1 cellular context compared by ENCODE assay signal in the genomic region with DNA sequence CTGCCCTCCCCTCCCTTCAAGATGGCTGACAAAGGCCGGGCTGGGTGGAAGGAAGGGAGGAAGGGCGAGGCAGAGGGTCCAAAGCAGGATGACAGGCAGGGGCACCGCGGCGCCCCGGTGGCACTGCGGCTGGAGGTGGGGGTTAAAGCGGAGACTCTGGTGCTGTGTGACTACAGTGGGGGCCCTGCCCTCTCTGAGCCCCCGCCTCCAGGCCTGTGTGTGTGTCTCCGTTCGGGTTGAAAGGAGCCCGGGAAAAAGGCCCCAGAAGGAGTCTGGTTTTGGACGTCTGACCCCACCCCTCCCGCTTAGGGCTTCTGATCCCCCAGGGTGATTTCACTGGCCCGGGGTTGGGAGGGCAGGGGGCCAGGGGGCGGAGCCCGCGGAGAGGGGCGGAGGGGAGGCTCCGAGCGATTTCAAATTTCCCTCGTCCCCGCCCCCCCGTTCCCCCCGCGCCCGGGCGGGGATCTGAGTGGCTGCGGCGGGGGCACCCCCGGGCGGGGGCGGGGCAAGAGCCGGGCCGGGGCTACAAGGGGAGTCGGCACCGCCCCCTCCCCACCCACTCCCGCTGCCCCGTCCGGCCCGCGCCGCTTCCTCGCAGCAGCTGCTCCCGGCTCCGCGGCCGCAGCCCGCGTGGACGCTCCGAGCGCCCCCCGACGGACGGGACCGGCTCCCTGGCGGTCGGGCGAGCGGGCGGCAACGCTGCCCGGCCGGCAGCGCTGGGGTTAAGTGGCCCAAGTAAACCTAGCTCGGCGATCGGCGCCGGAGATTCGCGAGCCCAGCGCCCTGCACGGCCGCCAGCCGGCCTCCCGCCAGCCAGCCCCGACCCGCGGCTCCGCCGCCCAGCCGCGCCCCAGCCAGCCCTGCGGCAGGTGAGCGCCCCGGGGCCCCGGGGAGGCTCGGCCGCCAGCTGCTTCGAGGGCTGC.
TF ChIP-seq lines count a peak whose summit lies in the region.

A gene (plus strand): TSS at position 555 of the 923 bp plus-strand sequence. CDS start 17,939 bp downstream, outside the sequence.

TF ChIP-seq in K562, 482 proteins besides CTCF, POLR2A, EP300 and RAD21 (continued from another document and continues in another):
- TF ChIP-seq, protein P1, sequence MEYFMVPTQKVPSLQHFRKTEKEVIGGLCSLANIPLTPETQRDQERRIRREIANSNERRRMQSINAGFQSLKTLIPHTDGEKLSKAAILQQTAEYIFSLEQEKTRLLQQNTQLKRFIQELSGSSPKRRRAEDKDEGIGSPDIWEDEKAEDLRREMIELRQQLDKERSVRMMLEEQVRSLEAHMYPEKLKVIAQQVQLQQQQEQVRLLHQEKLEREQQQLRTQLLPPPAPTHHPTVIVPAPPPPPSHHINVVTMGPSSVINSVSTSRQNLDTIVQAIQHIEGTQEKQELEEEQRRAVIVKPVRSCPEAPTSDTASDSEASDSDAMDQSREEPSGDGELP (CRISPR knock-in tag; IDR thresholded peaks at IDR 0.05; ENCODE audit: borderline replicate concordance), result peak; percentile 45
- TF ChIP-seq CHCHD3 (CRISPR knock-in tag; IDR thresholded peaks at IDR 0.05) (no peak), ESRRA (IDR thresholded peaks at IDR 0.05; ENCODE audit: borderline replicate concordance, low read depth) (peak; percentile 43; the same call in 1 of the 2 replicates), ATF1 (CRISPR knock-in tag; IDR thresholded peaks at IDR 0.05) (no peak), ATF1 (tag; IDR thresholded peaks at IDR 0.05) (peak; percentile 28; the same call in 1 of the 2 replicates), MEF2D (tag; conservative IDR thresholded peaks at IDR 0.05; ENCODE audit: low read depth) (0 out of 2 replicates have a peak, but pooled peaks have one; percentile 52), SP1 (CRISPR knock-in tag; IDR thresholded peaks at IDR 0.05) (peak; percentile 47; the same call in 1 of the 2 replicates), TARDBP (IDR thresholded peaks at IDR 0.05) (peak; percentile 76; the same call in 1 of the 2 replicates), SAFB (IDR thresholded peaks at IDR 0.05; ENCODE audit: borderline replicate concordance, low read depth, low read length) (peak; percentile 79), ZNF830 (CRISPR knock-in tag; IDR thresholded peaks at IDR 0.05) (no peak), ZFX (CRISPR knock-in tag; IDR thresholded peaks at IDR 0.05) (peak; percentile 82), EP400 (IDR thresholded peaks at IDR 0.05) (peak; percentile 31; the same call in 1 of the 2 replicates), FUS (optimal IDR thresholded peaks at IDR 0.05; ENCODE audit: low read depth, low read length) (peak; percentile 84), SMARCB1 (IDR thresholded peaks at IDR 0.05; ENCODE audit: insufficient read length, low read depth) (no peak), ZNF24 (IDR thresholded peaks at IDR 0.05) (peak; percentile 72), TAF7 (tag; IDR thresholded peaks at IDR 0.05) (no peak; the same call in 1 of the 2 replicates), FOXP1 (CRISPR knock-in tag; IDR thresholded peaks at IDR 0.05) (0 out of 2 replicates have a peak, but pooled peaks have one; percentile 28), CC2D1A (IDR thresholded peaks at IDR 0.05) (peak; percentile 48; the same call in 1 of the 2 replicates), HDAC1 (IDR thresholded peaks at IDR 0.05) (peak in 1 of 2 experiments; percentile 53; a peak in 1 of 4 replicates), ZSCAN29 (IDR thresholded peaks at IDR 0.05) (peak; percentile 92; the same call in 1 of the 2 replicates), SMC3 (conservative IDR thresholded peaks at IDR 0.05; ENCODE audit: insufficient read depth, low read depth, low read length) (no peak), SUPT5H (IDR thresholded peaks at IDR 0.05) (peak; percentile 73), TEAD1 (CRISPR knock-in tag; IDR thresholded peaks at IDR 0.05) (peak in 1 of 2 experiments; percentile 49; a peak in 1 of 4 replicates), ZNF121 (CRISPR knock-in tag; conservative IDR thresholded peaks at IDR 0.05) (no peak), TAF9B (IDR thresholded peaks at IDR 0.05; ENCODE audit: partially characterized antibody) (peak; percentile 51), DMBX1 (CRISPR knock-in tag; IDR thresholded peaks at IDR 0.05; ENCODE audit: borderline replicate concordance) (peak; percentile 42; the same call in 1 of the 2 replicates), HNRNPK (IDR thresholded peaks at IDR 0.05; ENCODE audit: low read depth, low read length, poor library complexity, severe bottlenecking) (no peak), CHD1 (IDR thresholded peaks at IDR 0.05; ENCODE audit: low read length) (peak; percentile 1), THRAP3 (IDR thresholded peaks at IDR 0.05; ENCODE audit: borderline replicate concordance) (no peak), YBX1 (IDR thresholded peaks at IDR 0.05) (no peak), E2F3 (CRISPR knock-in tag; IDR thresholded peaks at IDR 0.05) (0 out of 2 replicates have a peak, but pooled peaks have one; percentile 30), GTF2A2 (tag; IDR thresholded peaks at IDR 0.05) (no peak), CHD2 (IDR thresholded peaks at IDR 0.05; ENCODE audit: low read depth, low read length) (no peak), TCF3 (CRISPR knock-in tag; IDR thresholded peaks at IDR 0.05) (0 out of 2 replicates have a peak, but pooled peaks have one; percentile 18), ZBTB17 (CRISPR knock-in tag; IDR thresholded peaks at IDR 0.05) (no peak), SMARCE1 (IDR thresholded peaks at IDR 0.05) (0 out of 2 replicates have a peak, but pooled peaks have one; percentile 29), ZBTB1 (CRISPR knock-in tag; IDR thresholded peaks at IDR 0.05; ENCODE audit: borderline replicate concordance, low read depth) (peak; percentile 37; the same call in 1 of the 2 replicates), SOX6 (IDR thresholded peaks at IDR 0.05) (peak; percentile 66), TBP (optimal IDR thresholded peaks at IDR 0.05; ENCODE audit: low read depth, low read length) (peak; percentile 91)
- TF ChIP-seq, protein P2, sequence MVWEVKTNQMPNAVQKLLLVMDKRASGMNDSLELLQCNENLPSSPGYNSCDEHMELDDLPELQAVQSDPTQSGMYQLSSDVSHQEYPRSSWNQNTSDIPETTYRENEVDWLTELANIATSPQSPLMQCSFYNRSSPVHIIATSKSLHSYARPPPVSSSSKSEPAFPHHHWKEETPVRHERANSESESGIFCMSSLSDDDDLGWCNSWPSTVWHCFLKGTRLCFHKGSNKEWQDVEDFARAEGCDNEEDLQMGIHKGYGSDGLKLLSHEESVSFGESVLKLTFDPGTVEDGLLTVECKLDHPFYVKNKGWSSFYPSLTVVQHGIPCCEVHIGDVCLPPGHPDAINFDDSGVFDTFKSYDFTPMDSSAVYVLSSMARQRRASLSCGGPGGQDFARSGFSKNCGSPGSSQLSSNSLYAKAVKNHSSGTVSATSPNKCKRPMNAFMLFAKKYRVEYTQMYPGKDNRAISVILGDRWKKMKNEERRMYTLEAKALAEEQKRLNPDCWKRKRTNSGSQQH (CRISPR knock-in tag; IDR thresholded peaks at IDR 0.05), result 0 out of 2 replicates have a peak, but pooled peaks have one; percentile 23
- TF ChIP-seq, protein P3, sequence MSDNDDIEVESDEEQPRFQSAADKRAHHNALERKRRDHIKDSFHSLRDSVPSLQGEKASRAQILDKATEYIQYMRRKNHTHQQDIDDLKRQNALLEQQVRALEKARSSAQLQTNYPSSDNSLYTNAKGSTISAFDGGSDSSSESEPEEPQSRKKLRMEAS (CRISPR knock-in tag; IDR thresholded peaks at IDR 0.05), result peak; percentile 65
- TF ChIP-seq, protein P4, sequence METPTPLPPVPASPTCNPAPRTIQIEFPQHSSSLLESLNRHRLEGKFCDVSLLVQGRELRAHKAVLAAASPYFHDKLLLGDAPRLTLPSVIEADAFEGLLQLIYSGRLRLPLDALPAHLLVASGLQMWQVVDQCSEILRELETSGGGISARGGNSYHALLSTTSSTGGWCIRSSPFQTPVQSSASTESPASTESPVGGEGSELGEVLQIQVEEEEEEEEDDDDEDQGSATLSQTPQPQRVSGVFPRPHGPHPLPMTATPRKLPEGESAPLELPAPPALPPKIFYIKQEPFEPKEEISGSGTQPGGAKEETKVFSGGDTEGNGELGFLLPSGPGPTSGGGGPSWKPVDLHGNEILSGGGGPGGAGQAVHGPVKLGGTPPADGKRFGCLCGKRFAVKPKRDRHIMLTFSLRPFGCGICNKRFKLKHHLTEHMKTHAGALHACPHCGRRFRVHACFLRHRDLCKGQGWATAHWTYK (CRISPR knock-in tag; IDR thresholded peaks at IDR 0.05), result no peak; the same call in 1 of the 2 replicates
- TF ChIP-seq, protein P5, sequence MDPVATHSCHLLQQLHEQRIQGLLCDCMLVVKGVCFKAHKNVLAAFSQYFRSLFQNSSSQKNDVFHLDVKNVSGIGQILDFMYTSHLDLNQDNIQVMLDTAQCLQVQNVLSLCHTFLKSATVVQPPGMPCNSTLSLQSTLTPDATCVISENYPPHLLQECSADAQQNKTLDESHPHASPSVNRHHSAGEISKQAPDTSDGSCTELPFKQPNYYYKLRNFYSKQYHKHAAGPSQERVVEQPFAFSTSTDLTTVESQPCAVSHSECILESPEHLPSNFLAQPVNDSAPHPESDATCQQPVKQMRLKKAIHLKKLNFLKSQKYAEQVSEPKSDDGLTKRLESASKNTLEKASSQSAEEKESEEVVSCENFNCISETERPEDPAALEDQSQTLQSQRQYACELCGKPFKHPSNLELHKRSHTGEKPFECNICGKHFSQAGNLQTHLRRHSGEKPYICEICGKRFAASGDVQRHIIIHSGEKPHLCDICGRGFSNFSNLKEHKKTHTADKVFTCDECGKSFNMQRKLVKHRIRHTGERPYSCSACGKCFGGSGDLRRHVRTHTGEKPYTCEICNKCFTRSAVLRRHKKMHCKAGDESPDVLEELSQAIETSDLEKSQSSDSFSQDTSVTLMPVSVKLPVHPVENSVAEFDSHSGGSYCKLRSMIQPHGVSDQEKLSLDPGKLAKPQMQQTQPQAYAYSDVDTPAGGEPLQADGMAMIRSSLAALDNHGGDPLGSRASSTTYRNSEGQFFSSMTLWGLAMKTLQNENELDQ (CRISPR knock-in tag; IDR thresholded peaks at IDR 0.05; ENCODE audit: borderline replicate concordance), result no peak
- TF ChIP-seq, protein P6, sequence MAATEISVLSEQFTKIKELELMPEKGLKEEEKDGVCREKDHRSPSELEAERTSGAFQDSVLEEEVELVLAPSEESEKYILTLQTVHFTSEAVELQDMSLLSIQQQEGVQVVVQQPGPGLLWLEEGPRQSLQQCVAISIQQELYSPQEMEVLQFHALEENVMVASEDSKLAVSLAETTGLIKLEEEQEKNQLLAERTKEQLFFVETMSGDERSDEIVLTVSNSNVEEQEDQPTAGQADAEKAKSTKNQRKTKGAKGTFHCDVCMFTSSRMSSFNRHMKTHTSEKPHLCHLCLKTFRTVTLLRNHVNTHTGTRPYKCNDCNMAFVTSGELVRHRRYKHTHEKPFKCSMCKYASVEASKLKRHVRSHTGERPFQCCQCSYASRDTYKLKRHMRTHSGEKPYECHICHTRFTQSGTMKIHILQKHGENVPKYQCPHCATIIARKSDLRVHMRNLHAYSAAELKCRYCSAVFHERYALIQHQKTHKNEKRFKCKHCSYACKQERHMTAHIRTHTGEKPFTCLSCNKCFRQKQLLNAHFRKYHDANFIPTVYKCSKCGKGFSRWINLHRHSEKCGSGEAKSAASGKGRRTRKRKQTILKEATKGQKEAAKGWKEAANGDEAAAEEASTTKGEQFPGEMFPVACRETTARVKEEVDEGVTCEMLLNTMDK (IDR thresholded peaks at IDR 0.05; ENCODE audit: borderline replicate concordance, insufficient read depth, low read depth, low read length, poor library complexity, severe bottlenecking), result peak; percentile 94
- TF ChIP-seq, protein P7, sequence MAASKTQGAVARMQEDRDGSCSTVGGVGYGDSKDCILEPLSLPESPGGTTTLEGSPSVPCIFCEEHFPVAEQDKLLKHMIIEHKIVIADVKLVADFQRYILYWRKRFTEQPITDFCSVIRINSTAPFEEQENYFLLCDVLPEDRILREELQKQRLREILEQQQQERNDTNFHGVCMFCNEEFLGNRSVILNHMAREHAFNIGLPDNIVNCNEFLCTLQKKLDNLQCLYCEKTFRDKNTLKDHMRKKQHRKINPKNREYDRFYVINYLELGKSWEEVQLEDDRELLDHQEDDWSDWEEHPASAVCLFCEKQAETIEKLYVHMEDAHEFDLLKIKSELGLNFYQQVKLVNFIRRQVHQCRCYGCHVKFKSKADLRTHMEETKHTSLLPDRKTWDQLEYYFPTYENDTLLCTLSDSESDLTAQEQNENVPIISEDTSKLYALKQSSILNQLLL (CRISPR knock-in tag; IDR thresholded peaks at IDR 0.05; ENCODE audit: borderline replicate concordance), result no peak
- TF ChIP-seq, protein P8, sequence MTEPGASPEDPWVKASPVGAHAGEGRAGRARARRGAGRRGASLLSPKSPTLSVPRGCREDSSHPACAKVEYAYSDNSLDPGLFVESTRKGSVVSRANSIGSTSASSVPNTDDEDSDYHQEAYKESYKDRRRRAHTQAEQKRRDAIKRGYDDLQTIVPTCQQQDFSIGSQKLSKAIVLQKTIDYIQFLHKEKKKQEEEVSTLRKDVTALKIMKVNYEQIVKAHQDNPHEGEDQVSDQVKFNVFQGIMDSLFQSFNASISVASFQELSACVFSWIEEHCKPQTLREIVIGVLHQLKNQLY (CRISPR knock-in tag; conservative IDR thresholded peaks at IDR 0.05), result no peak
- TF ChIP-seq, protein P9, sequence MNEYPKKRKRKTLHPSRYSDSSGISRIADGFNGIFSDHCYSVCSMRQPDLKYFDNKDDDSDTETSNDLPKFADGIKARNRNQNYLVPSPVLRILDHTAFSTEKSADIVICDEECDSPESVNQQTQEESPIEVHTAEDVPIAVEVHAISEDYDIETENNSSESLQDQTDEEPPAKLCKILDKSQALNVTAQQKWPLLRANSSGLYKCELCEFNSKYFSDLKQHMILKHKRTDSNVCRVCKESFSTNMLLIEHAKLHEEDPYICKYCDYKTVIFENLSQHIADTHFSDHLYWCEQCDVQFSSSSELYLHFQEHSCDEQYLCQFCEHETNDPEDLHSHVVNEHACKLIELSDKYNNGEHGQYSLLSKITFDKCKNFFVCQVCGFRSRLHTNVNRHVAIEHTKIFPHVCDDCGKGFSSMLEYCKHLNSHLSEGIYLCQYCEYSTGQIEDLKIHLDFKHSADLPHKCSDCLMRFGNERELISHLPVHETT (CRISPR knock-in tag; conservative IDR thresholded peaks at IDR 0.05 in 1 of 2, IDR thresholded peaks at IDR 0.05 in 1 of 2), result peak in 1 of 2 experiments; percentile 93; a peak in 2 of 4 replicates
- TF ChIP-seq, protein P10, sequence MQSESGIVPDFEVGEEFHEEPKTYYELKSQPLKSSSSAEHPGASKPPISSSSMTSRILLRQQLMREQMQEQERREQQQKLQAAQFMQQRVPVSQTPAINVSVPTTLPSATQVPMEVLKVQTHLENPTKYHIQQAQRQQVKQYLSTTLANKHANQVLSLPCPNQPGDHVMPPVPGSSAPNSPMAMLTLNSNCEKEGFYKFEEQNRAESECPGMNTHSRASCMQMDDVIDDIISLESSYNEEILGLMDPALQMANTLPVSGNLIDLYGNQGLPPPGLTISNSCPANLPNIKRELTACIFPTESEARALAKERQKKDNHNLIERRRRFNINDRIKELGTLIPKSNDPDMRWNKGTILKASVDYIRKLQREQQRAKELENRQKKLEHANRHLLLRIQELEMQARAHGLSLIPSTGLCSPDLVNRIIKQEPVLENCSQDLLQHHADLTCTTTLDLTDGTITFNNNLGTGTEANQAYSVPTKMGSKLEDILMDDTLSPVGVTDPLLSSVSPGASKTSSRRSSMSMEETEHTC (IDR thresholded peaks at IDR 0.05), result no peak
